Comparison of ENCODE assay signal across 12 cellular contexts in genomic region chr19:6042776-6043726, GRCh38.
"Had no signal": no experiment of that assay in that cellular context is flagged by ENCODE, and none has a peak within 500 bp of the region (broad histone marks: within the 10 kb centered on the region; RNA-seq: fewer than 3 reads in every experiment).

No MANE protein-coding gene starts in this region.

- H3K4me3 ChIP-seq: transverse colon had no signal

- DNase-seq: activated CD4-positive, alpha-beta T cell treated with anti-CD3 and anti-CD28 coated beads, Interleukin-2, amount 50 U/mL, for 4 hours; activated naive CD4-positive, alpha-beta T cell treated with anti-CD3 and anti-CD28 coated beads for 36 hours; dermis blood vessel endothelial cell; erythroblast; left cardiac atrium; nephron progenitor cell; stimulated activated CD4-positive, alpha-beta T cell treated with anti-CD3 and anti-CD28 coated beads, Interleukin-4, amount 100 ng/mL, for 4 hours; SW 1271; transverse colon had no signal

- H3K27me3 Mint-ChIP-seq: central memory CD8-positive, alpha-beta T cell had no signal

- ATAC-seq: activated CD4-positive, CD25-positive, alpha-beta regulatory T cell treated with anti-CD3 and anti-CD28 coated beads, Interleukin-2, amount 50 U/mL, for 24 hours had no signal

- H3K9me3 ChIP-seq: transverse colon had no signal

- H3K9me3 Mint-ChIP-seq: activated naive CD4-positive, alpha-beta T cell treated with anti-CD3 and anti-CD28 coated beads for 36 hours; activated T-helper 1 cell treated with anti-CD3 and anti-CD28 coated beads, Interleukin-12 subunit alpha, Interleukin-12 subunit beta, Interleukin-2, Interleukin-4 antibody, amounts not matched to agents 30 ng/mL and 10 ng/mL and 1 ng/mL, durations not matched to agents 14 hours and 24 hours and 36 hours; central memory CD8-positive, alpha-beta T cell had no signal

- H3K36me3 ChIP-seq: transverse colon had no signal

- H3K27me3 ChIP-seq: transverse colon had no signal

- H3K4me3 Mint-ChIP-seq: activated naive CD4-positive, alpha-beta T cell treated with anti-CD3 and anti-CD28 coated beads for 36 hours; activated T-helper 1 cell treated with anti-CD3 and anti-CD28 coated beads, Interleukin-12 subunit alpha, Interleukin-12 subunit beta, Interleukin-2, Interleukin-4 antibody, amounts not matched to agents 30 ng/mL and 10 ng/mL and 1 ng/mL, durations not matched to agents 14 hours and 24 hours and 36 hours; central memory CD8-positive, alpha-beta T cell; nephron progenitor cell had no signal

- H3K27ac ChIP-seq: transverse colon had no signal

- H3K27ac Mint-ChIP-seq: activated naive CD4-positive, alpha-beta T cell treated with anti-CD3 and anti-CD28 coated beads for 36 hours; activated T-helper 1 cell treated with anti-CD3 and anti-CD28 coated beads, Interleukin-12 subunit alpha, Interleukin-12 subunit beta, Interleukin-2, Interleukin-4 antibody, amounts not matched to agents 30 ng/mL and 10 ng/mL and 1 ng/mL, durations not matched to agents 14 hours and 24 hours and 36 hours; nephron progenitor cell had no signal

- H3K4me1 ChIP-seq: transverse colon had no signal
